Comparison of ENCODE assay signal across 1 cellular context in the genomic region with DNA sequence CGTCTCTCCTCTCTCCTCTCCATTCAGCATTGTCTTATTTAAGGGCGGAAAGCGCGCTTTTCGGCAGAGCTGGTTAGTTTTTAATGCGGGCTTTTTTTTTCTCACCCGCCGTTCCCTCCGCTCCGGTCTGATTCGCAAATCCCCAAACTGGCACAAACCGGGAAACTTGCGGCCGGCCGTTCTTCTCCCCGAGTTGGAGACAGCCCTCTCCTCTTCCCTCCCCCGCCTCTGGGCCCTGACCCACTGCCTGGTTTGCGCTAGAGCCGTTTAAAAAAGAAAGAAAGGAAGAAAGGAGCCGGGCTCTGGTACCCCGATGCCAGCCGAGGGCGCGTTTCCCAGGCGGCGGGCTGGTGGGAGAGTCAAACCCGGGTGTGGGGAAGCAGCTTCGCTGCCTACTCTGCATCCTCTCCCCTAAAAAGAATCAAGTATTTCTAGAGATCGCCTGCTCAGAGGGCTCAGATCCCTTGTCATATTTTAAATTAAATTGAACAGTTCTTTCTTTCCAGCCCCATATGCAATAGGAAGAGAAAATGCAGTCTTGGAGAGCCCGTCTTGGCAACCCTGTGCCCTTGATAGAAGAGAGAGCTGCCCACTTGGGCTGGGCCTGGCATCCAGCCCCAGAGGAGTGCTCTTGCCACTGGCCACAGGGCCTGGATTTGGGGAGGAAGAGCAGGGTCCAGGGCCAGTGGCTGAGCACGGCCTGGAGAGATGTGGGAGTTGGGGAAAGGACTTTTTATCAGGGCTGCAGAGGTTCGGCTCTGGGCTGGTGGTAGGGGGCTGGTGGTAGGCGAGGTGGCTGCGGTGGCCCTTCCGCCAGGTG.
TF ChIP-seq lines count a peak whose summit lies in the region.

No MANE protein-coding gene starts in this region.

TF ChIP-seq in H1, 55 proteins besides CTCF, POLR2A, EP300 and RAD21:
- TF ChIP-seq BACH1 (IDR thresholded peaks at IDR 0.05; ENCODE audit: low read length) (no peak), NANOG (IDR thresholded peaks at IDR 0.05; ENCODE audit: insufficient read depth, low read depth, low read length, poor library complexity, severe bottlenecking) (no peak), RNF2 (IDR thresholded peaks at IDR 0.05; ENCODE audit: borderline replicate concordance, low read depth, low read length, missing control alignments, poor library complexity, severe bottlenecking) (peak; percentile 99), FOSL1 (IDR thresholded peaks at IDR 0.05; ENCODE audit: insufficient read depth, low read depth, low read length) (no peak), CTBP2 (IDR thresholded peaks at IDR 0.05; ENCODE audit: borderline replicate concordance, insufficient read depth, insufficient read length, low read length) (peak; percentile 92), HDAC6 (IDR thresholded peaks at IDR 0.05; ENCODE audit: low read depth, low read length) (no peak), SIN3A (conservative IDR thresholded peaks at IDR 0.05 in 1 of 2, IDR thresholded peaks at IDR 0.05 in 1 of 2; ENCODE audit: low read depth in 1 of 2, low read length in 2 of 2) (no peak), SIX5 (IDR thresholded peaks at IDR 0.05; ENCODE audit: low read depth, low read length) (no peak), RXRA (IDR thresholded peaks at IDR 0.05; ENCODE audit: insufficient read depth, low read depth, low read length) (no peak), SP1 (IDR thresholded peaks at IDR 0.05; ENCODE audit: low read depth, low read length) (peak; percentile 33; the same call in 1 of the 2 replicates), EGR1 (IDR thresholded peaks at IDR 0.05; ENCODE audit: borderline replicate concordance, low read depth, low read length) (0 out of 2 replicates have a peak, but pooled peaks have one; percentile 34), POU5F1 (IDR thresholded peaks at IDR 0.05; ENCODE audit: low read depth, low read length) (no peak), CBX5 (IDR thresholded peaks at IDR 0.05; ENCODE audit: low read depth, low read length) (no peak), TAF1 (IDR thresholded peaks at IDR 0.05; ENCODE audit: low read depth, low read length) (no peak), EZH2 (IDR thresholded peaks at IDR 0.05; ENCODE audit: low read depth, low read length, severe bottlenecking) (peak; percentile 91), RFX5 (IDR thresholded peaks at IDR 0.05; ENCODE audit: borderline replicate concordance, low read depth, low read length) (no peak), GABPA (IDR thresholded peaks at IDR 0.05; ENCODE audit: borderline replicate concordance, insufficient read depth, low read length) (no peak), CREB1 (IDR thresholded peaks at IDR 0.05) (no peak), CEBPB (IDR thresholded peaks at IDR 0.05; ENCODE audit: low read depth, low read length) (no peak), SUZ12 (IDR thresholded peaks at IDR 0.05; ENCODE audit: low read length) (peak; percentile 84), TCF12 (IDR thresholded peaks at IDR 0.05; ENCODE audit: low read depth, low read length) (0 out of 2 replicates have a peak, but pooled peaks have one; percentile 2), BCL11A (IDR thresholded peaks at IDR 0.05; ENCODE audit: low read depth in 2 of 2, low read length in 2 of 2) (no peak), HDAC2 (IDR thresholded peaks at IDR 0.05; ENCODE audit: borderline replicate concordance in 1 of 2, low read depth in 2 of 2, low read length in 2 of 2) (no peak)
- TF ChIP-seq, protein P1, sequence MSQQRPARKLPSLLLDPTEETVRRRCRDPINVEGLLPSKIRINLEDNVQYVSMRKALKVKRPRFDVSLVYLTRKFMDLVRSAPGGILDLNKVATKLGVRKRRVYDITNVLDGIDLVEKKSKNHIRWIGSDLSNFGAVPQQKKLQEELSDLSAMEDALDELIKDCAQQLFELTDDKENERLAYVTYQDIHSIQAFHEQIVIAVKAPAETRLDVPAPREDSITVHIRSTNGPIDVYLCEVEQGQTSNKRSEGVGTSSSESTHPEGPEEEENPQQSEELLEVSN (IDR thresholded peaks at IDR 0.05), result 0 out of 2 replicates have a peak, but pooled peaks have one; percentile 11
- TF ChIP-seq, protein P2, sequence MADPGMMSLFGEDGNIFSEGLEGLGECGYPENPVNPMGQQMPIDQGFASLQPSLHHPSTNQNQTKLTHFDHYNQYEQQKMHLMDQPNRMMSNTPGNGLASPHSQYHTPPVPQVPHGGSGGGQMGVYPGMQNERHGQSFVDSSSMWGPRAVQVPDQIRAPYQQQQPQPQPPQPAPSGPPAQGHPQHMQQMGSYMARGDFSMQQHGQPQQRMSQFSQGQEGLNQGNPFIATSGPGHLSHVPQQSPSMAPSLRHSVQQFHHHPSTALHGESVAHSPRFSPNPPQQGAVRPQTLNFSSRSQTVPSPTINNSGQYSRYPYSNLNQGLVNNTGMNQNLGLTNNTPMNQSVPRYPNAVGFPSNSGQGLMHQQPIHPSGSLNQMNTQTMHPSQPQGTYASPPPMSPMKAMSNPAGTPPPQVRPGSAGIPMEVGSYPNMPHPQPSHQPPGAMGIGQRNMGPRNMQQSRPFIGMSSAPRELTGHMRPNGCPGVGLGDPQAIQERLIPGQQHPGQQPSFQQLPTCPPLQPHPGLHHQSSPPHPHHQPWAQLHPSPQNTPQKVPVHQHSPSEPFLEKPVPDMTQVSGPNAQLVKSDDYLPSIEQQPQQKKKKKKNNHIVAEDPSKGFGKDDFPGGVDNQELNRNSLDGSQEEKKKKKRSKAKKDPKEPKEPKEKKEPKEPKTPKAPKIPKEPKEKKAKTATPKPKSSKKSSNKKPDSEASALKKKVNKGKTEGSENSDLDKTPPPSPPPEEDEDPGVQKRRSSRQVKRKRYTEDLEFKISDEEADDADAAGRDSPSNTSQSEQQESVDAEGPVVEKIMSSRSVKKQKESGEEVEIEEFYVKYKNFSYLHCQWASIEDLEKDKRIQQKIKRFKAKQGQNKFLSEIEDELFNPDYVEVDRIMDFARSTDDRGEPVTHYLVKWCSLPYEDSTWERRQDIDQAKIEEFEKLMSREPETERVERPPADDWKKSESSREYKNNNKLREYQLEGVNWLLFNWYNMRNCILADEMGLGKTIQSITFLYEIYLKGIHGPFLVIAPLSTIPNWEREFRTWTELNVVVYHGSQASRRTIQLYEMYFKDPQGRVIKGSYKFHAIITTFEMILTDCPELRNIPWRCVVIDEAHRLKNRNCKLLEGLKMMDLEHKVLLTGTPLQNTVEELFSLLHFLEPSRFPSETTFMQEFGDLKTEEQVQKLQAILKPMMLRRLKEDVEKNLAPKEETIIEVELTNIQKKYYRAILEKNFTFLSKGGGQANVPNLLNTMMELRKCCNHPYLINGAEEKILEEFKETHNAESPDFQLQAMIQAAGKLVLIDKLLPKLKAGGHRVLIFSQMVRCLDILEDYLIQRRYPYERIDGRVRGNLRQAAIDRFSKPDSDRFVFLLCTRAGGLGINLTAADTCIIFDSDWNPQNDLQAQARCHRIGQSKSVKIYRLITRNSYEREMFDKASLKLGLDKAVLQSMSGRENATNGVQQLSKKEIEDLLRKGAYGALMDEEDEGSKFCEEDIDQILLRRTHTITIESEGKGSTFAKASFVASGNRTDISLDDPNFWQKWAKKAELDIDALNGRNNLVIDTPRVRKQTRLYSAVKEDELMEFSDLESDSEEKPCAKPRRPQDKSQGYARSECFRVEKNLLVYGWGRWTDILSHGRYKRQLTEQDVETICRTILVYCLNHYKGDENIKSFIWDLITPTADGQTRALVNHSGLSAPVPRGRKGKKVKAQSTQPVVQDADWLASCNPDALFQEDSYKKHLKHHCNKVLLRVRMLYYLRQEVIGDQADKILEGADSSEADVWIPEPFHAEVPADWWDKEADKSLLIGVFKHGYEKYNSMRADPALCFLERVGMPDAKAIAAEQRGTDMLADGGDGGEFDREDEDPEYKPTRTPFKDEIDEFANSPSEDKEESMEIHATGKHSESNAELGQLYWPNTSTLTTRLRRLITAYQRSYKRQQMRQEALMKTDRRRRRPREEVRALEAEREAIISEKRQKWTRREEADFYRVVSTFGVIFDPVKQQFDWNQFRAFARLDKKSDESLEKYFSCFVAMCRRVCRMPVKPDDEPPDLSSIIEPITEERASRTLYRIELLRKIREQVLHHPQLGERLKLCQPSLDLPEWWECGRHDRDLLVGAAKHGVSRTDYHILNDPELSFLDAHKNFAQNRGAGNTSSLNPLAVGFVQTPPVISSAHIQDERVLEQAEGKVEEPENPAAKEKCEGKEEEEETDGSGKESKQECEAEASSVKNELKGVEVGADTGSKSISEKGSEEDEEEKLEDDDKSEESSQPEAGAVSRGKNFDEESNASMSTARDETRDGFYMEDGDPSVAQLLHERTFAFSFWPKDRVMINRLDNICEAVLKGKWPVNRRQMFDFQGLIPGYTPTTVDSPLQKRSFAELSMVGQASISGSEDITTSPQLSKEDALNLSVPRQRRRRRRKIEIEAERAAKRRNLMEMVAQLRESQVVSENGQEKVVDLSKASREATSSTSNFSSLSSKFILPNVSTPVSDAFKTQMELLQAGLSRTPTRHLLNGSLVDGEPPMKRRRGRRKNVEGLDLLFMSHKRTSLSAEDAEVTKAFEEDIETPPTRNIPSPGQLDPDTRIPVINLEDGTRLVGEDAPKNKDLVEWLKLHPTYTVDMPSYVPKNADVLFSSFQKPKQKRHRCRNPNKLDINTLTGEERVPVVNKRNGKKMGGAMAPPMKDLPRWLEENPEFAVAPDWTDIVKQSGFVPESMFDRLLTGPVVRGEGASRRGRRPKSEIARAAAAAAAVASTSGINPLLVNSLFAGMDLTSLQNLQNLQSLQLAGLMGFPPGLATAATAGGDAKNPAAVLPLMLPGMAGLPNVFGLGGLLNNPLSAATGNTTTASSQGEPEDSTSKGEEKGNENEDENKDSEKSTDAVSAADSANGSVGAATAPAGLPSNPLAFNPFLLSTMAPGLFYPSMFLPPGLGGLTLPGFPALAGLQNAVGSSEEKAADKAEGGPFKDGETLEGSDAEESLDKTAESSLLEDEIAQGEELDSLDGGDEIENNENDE (IDR thresholded peaks at IDR 0.05; ENCODE audit: insufficient replicate concordance, low read length), result no peak
- TF ChIP-seq, protein P3, sequence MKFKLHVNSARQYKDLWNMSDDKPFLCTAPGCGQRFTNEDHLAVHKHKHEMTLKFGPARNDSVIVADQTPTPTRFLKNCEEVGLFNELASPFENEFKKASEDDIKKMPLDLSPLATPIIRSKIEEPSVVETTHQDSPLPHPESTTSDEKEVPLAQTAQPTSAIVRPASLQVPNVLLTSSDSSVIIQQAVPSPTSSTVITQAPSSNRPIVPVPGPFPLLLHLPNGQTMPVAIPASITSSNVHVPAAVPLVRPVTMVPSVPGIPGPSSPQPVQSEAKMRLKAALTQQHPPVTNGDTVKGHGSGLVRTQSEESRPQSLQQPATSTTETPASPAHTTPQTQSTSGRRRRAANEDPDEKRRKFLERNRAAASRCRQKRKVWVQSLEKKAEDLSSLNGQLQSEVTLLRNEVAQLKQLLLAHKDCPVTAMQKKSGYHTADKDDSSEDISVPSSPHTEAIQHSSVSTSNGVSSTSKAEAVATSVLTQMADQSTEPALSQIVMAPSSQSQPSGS (IDR thresholded peaks at IDR 0.05; ENCODE audit: low read length), result no peak
